Comparison of ENCODE assay signal across 12 cellular contexts in genomic region chr7:41809487-41810257, GRCh38.
DNase-seq lines count a peak whose midpoint lies in the region; ATAC-seq, FAIRE-seq and TF ChIP-seq lines count a peak whose summit lies in the region.
"Had no signal": no experiment of that assay in that cellular context is flagged by ENCODE, and none has a peak within 500 bp of the region (broad histone marks: within the 10 kb centered on the region; RNA-seq: fewer than 3 reads in every experiment).

No MANE protein-coding gene starts in this region.

- no peak for TF ChIP-seq EP300 in H1 (IDR thresholded peaks at IDR 0.05; ENCODE audit: borderline replicate concordance in 1 of 2, low read depth in 2 of 2, low read length in 2 of 2)

- H3K79me1 ChIP-seq in H1 (ENCODE audit: low read depth, low read length) = no peaks in the 10 kb centered on the region

- H2BK120ac ChIP-seq in H1 (replicated peaks; ENCODE audit: low read depth, low read length) = peak overlapping the region; percentile 13

- H3F3A ChIP-seq in PC-9 (ENCODE audit: insufficient read depth, low read depth) = no peaks in the 10 kb centered on the region

- no peak overlapping the region for H3K4ac ChIP-seq in H1 (replicated peaks; ENCODE audit: insufficient read length, low read depth, low read length)

- no peaks in the 10 kb centered on the region for H3K9me2 ChIP-seq in PC-9 (ENCODE audit: insufficient read depth)

- no peak for TF ChIP-seq POLR2A in H1 (IDR thresholded peaks at IDR 0.05; ENCODE audit: control extremely low read depth in 1 of 2, low read depth in 2 of 2, low read length in 2 of 2)

- peak overlapping the region; percentile 80; the same call in 1 of the 2 replicates for H3K18ac ChIP-seq in H1 (ENCODE audit: extremely low read depth, low read length)

- ATAC-seq in GM21360 (IDR thresholded peaks at IDR 0.05; ENCODE audit: unreplicated experiment) (peak; percentile 17), HG03354 (IDR thresholded peaks at IDR 0.05; ENCODE audit: poor library complexity, severe bottlenecking, unreplicated experiment) (peak; percentile 21)
- ATAC-seq: activated T-cell treated with anti-CD3 and anti-CD28 coated beads, Interleukin-2, amount 50 U/mL, for 4 hours had no signal

- H2AFZ ChIP-seq in H1 (ENCODE audit: low read length) = peak overlapping the region; percentile 6; the same call in 1 of the 2 replicates
- no peak overlapping the region for H2AFZ ChIP-seq in PC-9
- H2AFZ ChIP-seq: parathyroid adenoma had no signal

- H3K4me3 Mint-ChIP-seq in CD14-positive monocyte = peak overlapping the region in 1 of 2 donors; percentile 77
- H3K4me3 Mint-ChIP-seq: activated T-cell treated with anti-CD3 and anti-CD28 coated beads, Interleukin-2, amount 50 U/mL, for 4 hours had no signal

- BruUV-seq in PC-9 (replicated peaks; lab: Mats Ljungman, UMichigan) = no TSS peak

- peak overlapping the region; percentile 97 for H2BK20ac ChIP-seq in H1 (ENCODE audit: low read length)

- H3K9ac ChIP-seq in H1 (replicated peaks in 1 of 4; ENCODE audit: extremely low read depth in 1 of 4, low read depth in 3 of 4, low read length in 3 of 4) = no peak overlapping the region; a peak in 1 of 7 replicates
- H3K9ac ChIP-seq: BLaER1, parathyroid adenoma had no signal

- peak overlapping the region; percentile 95 for H2BK12ac ChIP-seq in H1 (ENCODE audit: low read depth, low read length)

- H3K9me3 ChIP-seq in H1 (ENCODE audit: insufficient read depth in 2 of 2, low read depth in 1 of 2, low read length in 1 of 2) (peaks cover 9% of the 10 kb centered on the region in 2 experiments; a peak in 2 of 4 replicates), PC-9 (ENCODE audit: insufficient read depth, low read depth) (no peaks in the 10 kb centered on the region)
- H3K9me3 ChIP-seq: BLaER1 had no signal

- H3K36me3 ChIP-seq in H1 (ENCODE audit: control insufficient read depth in 2 of 4, insufficient read depth in 4 of 4, low read length in 3 of 4) (no peaks in the 10 kb centered on the region), PC-9 (ENCODE audit: low read depth) (no peaks in the 10 kb centered on the region)
- H3K36me3 ChIP-seq: BLaER1 had no signal

- no peak overlapping the region for H2BK15ac ChIP-seq in H1 (ENCODE audit: low read length)

- intact Hi-C loops in CD14-positive monocyte (cut with micrococcal nuclease) = no loop called here
- intact Hi-C loops in PC-9 (cut with micrococcal nuclease; ENCODE audit: unreplicated experiment) = no loop called here

- CTCF ChIA-PET in H1 (lab: Charles Lee; ENCODE audit: partially characterized antibody) = no interaction called here
- CTCF ChIA-PET in PC-9 (lab: Charles Lee) = no interaction called here

- H3K4me2 ChIP-seq in H1 (ENCODE audit: insufficient read depth in 1 of 2, low read depth in 2 of 2, low read length in 2 of 2) = no peak overlapping the region
- no peak overlapping the region for H3K4me2 ChIP-seq in PC-9
- H3K4me2 ChIP-seq: BLaER1 had no signal

- TF ChIP-seq CTCF in CD14-positive monocyte (IDR thresholded peaks at IDR 0.05) = no peak
- no peak for TF ChIP-seq CTCF in H1 (IDR thresholded peaks at IDR 0.05; ENCODE audit: control extremely low read depth in 1 of 3, insufficient read depth in 1 of 3, low read depth in 1 of 3, low read length in 3 of 3)
- TF ChIP-seq CTCF in PC-9 (conservative IDR thresholded peaks at IDR 0.05) = no peak

- H3K4me1 Mint-ChIP-seq in CD14-positive monocyte = peaks cover 30% of the 10 kb centered on the region

- no peak overlapping the region for H3K27ac ChIP-seq in H1 (ENCODE audit: low read depth, low read length)
- no peak overlapping the region for H3K27ac ChIP-seq in caudate nucleus (ENCODE audit: low read depth, low read length)
- H3K27ac ChIP-seq in PC-9 = no peak overlapping the region
- H3K27ac ChIP-seq: BLaER1, parathyroid adenoma had no signal

- H3K14ac ChIP-seq in H1 (ENCODE audit: insufficient read length) = no peak overlapping the region

- H4K20me1 ChIP-seq in H1 (replicated peaks in 1 of 2; ENCODE audit: control insufficient read depth in 1 of 2, insufficient read depth in 2 of 2, low read length in 2 of 2) = no peaks in the 10 kb centered on the region
- H4K20me1 ChIP-seq in PC-9 (ENCODE audit: insufficient read depth) = no peaks in the 10 kb centered on the region
- H4K20me1 ChIP-seq: BLaER1 had no signal

- no peak for DNase-seq in CD14-positive monocyte (ENCODE audit: low spot score)
- no peak for DNase-seq in H1 (ENCODE audit: low read depth in 1 of 2, low spot score in 2 of 2)
- no peak for DNase-seq in caudate nucleus (lab: John Stamatoyannopoulos, UW)
- DNase-seq in NCI-H2227 (lab: John Stamatoyannopoulos, UW; ENCODE audit: unreplicated experiment) = no peak
- no peak for DNase-seq in PC-9
- no peak for DNase-seq in NCI-H1105 treated with DMSO at 0.1 percent for 48 hours (lab: John Stamatoyannopoulos, UW)
- DNase-seq: activated T-cell treated with anti-CD3 and anti-CD28 coated beads, Interleukin-2, amount 50 U/mL, for 4 hours had no signal

- peak overlapping the region; percentile 24; the same call in 1 of the 2 replicates for H2AK5ac ChIP-seq in H1 (ENCODE audit: low read depth, low read length)

- peaks cover 0 to 3% (median 0%) of the 10 kb centered on the region in 7 donors for H3K9me3 Mint-ChIP-seq in CD14-positive monocyte

- no peak for FAIRE-seq in H1 (lab: Jason Lieb, UNC)
- FAIRE-seq: islet of Langerhans had no signal

- POLR2A ChIA-PET in H1 (lab: Charles Lee; ENCODE audit: partially characterized antibody) (no interaction called here), PC-9 (lab: Charles Lee; ENCODE audit: unreplicated experiment) (no interaction called here)

- H3K27me3 Mint-ChIP-seq in CD14-positive monocyte (ENCODE audit: low read depth in 3 of 3) = peaks cover 2 to 6% (median 2%) of the 10 kb centered on the region in 3 donors

- peak overlapping the region; percentile 9 for H4K91ac ChIP-seq in H1 (replicated peaks; ENCODE audit: insufficient read length, low read length)

- no peak for TF ChIP-seq RAD21 in H1 (IDR thresholded peaks at IDR 0.05 in 1 of 2, conservative IDR thresholded peaks at IDR 0.05 in 1 of 2; ENCODE audit: low read depth in 2 of 2, low read length in 2 of 2)

- H3K4me1 ChIP-seq in H1 (replicated peaks in 1 of 4; ENCODE audit: control insufficient read depth in 3 of 4, insufficient read depth in 4 of 4, low read length in 3 of 4) (peaks cover 2 to 9% (median 4%) of the 10 kb centered on the region in 4 experiments; a peak in 5 of 7 replicates), PC-9 (replicated peaks; ENCODE audit: insufficient read depth) (no peaks in the 10 kb centered on the region)
- H3K4me1 ChIP-seq: parathyroid adenoma had no signal

- H4K8ac ChIP-seq in H1 (ENCODE audit: extremely low read depth, insufficient read depth, low read length) = no peak overlapping the region; the same call in 1 of the 2 replicates

- H3K27me3 ChIP-seq in H1 (replicated peaks in 1 of 4; ENCODE audit: control insufficient read depth in 3 of 4, extremely low read depth in 1 of 4, insufficient read depth in 3 of 4, low read length in 3 of 4) (no peaks in the 10 kb centered on the region), PC-9 (ENCODE audit: insufficient read depth, low read depth) (no peaks in the 10 kb centered on the region)
- H3K27me3 ChIP-seq: BLaER1 had no signal

- no peak overlapping the region for H4K5ac ChIP-seq in H1 (ENCODE audit: insufficient read length, low read depth, low read length)

- no peaks in the 10 kb centered on the region for H3K23me2 ChIP-seq in H1 (ENCODE audit: low read depth, low read length)

- H3K36me3 Mint-ChIP-seq in CD14-positive monocyte = no peaks in the 10 kb centered on the region

- peak overlapping the region; percentile 20; the same call in 1 of the 2 replicates for H2BK5ac ChIP-seq in H1 (ENCODE audit: low read depth, low read length)

- no peak overlapping the region for H3K56ac ChIP-seq in H1 (replicated peaks; ENCODE audit: insufficient read length, low read depth, low read length)

- peak overlapping the region in 6 of 7 donors; percentile 6 to 56 (median 44) for H3K27ac Mint-ChIP-seq in CD14-positive monocyte

- 87% methylated on average over 7 of the region's 7 CpGs; no CpG with 5 or more reads in 1 of the 2 experiments for WGBS in H1 (ENCODE audit: extremely low coverage in 1 of 2, insufficient coverage in 1 of 2, insufficient read length in 1 of 2, insufficient replicate concordance in 2 of 2, low coverage in 1 of 2, low lambda C conversion rate in 2 of 2, missing lambda C conversion rate in 1 of 2), 2 experiments

- no peak overlapping the region for H3K23ac ChIP-seq in H1 (ENCODE audit: insufficient read length)

- H3K4me3 ChIP-seq in H1 (ENCODE audit: extremely low read depth in 1 of 4, insufficient read depth in 2 of 4, low read depth in 3 of 4, low read length in 4 of 4) = no peak overlapping the region
- H3K4me3 ChIP-seq in PC-9 = no peak overlapping the region
- H3K4me3 ChIP-seq: BLaER1 had no signal

- H3K79me2 ChIP-seq in H1 (ENCODE audit: control insufficient read depth in 1 of 2, insufficient read depth in 2 of 2, low read length in 2 of 2) (no peaks in the 10 kb centered on the region), PC-9 (ENCODE audit: low read depth) (no peaks in the 10 kb centered on the region)
- H3K79me2 ChIP-seq: parathyroid adenoma had no signal

TF ChIP-seq in H1, 55 proteins besides CTCF, POLR2A, EP300 and RAD21 (continues in another document):
- TF ChIP-seq FOSL1 (IDR thresholded peaks at IDR 0.05; ENCODE audit: insufficient read depth, low read depth, low read length) = no peak
- no peak for TF ChIP-seq BACH1 (IDR thresholded peaks at IDR 0.05; ENCODE audit: low read length)
- TF ChIP-seq SP1 (IDR thresholded peaks at IDR 0.05; ENCODE audit: low read depth, low read length) = no peak
- no peak for TF ChIP-seq KDM1A (IDR thresholded peaks at IDR 0.05; ENCODE audit: borderline replicate concordance, low read length)
- no peak for TF ChIP-seq BCL11A (IDR thresholded peaks at IDR 0.05; ENCODE audit: low read depth in 2 of 2, low read length in 2 of 2)
- no peak for TF ChIP-seq ASH2L (IDR thresholded peaks at IDR 0.05; ENCODE audit: low read length)
- TF ChIP-seq, protein P1, sequence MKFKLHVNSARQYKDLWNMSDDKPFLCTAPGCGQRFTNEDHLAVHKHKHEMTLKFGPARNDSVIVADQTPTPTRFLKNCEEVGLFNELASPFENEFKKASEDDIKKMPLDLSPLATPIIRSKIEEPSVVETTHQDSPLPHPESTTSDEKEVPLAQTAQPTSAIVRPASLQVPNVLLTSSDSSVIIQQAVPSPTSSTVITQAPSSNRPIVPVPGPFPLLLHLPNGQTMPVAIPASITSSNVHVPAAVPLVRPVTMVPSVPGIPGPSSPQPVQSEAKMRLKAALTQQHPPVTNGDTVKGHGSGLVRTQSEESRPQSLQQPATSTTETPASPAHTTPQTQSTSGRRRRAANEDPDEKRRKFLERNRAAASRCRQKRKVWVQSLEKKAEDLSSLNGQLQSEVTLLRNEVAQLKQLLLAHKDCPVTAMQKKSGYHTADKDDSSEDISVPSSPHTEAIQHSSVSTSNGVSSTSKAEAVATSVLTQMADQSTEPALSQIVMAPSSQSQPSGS (IDR thresholded peaks at IDR 0.05; ENCODE audit: low read length) = no peak
- TF ChIP-seq YY1 (IDR thresholded peaks at IDR 0.05; ENCODE audit: low read depth, low read length) = no peak
